ENCODE assay signal across 8 cellular contexts in the genomic region with DNA sequence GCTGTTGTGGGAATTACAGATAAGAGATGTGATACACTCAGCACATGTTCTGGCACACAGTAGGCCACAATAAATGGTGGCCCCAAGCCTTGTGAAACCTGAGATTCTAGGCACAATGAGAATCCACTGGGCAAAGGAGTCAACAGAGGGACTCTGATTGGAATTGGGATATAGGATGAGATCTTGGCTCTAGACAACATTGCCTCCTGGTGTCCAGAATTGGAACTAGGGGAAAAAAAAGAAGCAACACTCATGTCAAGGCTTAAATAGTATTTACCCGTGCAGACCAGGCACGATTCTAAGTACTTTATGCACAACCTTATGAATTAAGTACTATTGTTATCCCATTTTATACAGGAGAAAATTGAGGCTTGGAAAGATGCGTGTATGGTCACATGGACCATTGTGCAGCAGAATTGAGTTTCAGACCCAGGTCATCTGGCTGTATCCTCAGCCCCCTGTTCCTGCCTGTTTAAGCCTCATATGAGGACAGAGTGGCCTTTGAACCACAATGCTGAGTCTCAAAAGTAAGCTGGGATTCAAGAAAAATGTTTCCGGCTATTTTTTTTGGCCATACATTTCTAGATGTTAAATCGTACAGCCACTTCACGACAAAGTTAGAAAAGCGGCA.
DNase-seq lines count a peak whose midpoint lies in the region; ATAC-seq, FAIRE-seq and TF ChIP-seq lines count a peak whose summit lies in the region.

No MANE protein-coding gene starts in this region.

- H3K4me1 Mint-ChIP-seq in mesothelial cell of epicardium = no peaks in the 10 kb centered on the region
- H3K4me1 Mint-ChIP-seq in activated T-helper 2 cell treated with anti-CD3 and anti-CD28 coated beads, Interferon-gamma antibody, Interleukin-2, Interleukin-4, amounts not matched to agents 10 μg/mL and 5 μg/mL and 100 μg/mL, durations not matched to agents 14 hours and 24 hours and 36 hours (ENCODE audit: low read depth) = no peaks in the 10 kb centered on the region

- no peak for ATAC-seq in GM21528 (IDR thresholded peaks at IDR 0.05; ENCODE audit: low FRiP score, unreplicated experiment)
- ATAC-seq in HG03378 (IDR thresholded peaks at IDR 0.05; ENCODE audit: unreplicated experiment) = no peak

- no peaks in the 10 kb centered on the region for H3K36me3 Mint-ChIP-seq in mesothelial cell of epicardium
- no peaks in the 10 kb centered on the region for H3K36me3 Mint-ChIP-seq in activated T-helper 2 cell treated with anti-CD3 and anti-CD28 coated beads, Interferon-gamma antibody, Interleukin-2, Interleukin-4, amounts not matched to agents 10 μg/mL and 5 μg/mL and 100 μg/mL, durations not matched to agents 14 hours and 24 hours and 36 hours (ENCODE audit: low read depth)

- no peak for FAIRE-seq in H54 (lab: Jason Lieb, UNC)

- H3K4me3 Mint-ChIP-seq in mesothelial cell of epicardium = no peak overlapping the region
- no peak overlapping the region for H3K4me3 Mint-ChIP-seq in activated T-helper 2 cell treated with anti-CD3 and anti-CD28 coated beads, Interferon-gamma antibody, Interleukin-2, Interleukin-4, amounts not matched to agents 10 μg/mL and 5 μg/mL and 100 μg/mL, durations not matched to agents 14 hours and 24 hours and 36 hours (ENCODE audit: low read depth)

- H3K36me3 ChIP-seq in colonic mucosa = no peaks in the 10 kb centered on the region

- H3K27ac ChIP-seq in colonic mucosa = no peak overlapping the region

- H3K4me1 ChIP-seq in colonic mucosa = no peaks in the 10 kb centered on the region

- H3K4me3 ChIP-seq in colonic mucosa = no peak overlapping the region

- no peak overlapping the region for H3K27ac Mint-ChIP-seq in mesothelial cell of epicardium
- no peak overlapping the region for H3K27ac Mint-ChIP-seq in activated T-helper 2 cell treated with anti-CD3 and anti-CD28 coated beads, Interferon-gamma antibody, Interleukin-2, Interleukin-4, amounts not matched to agents 10 μg/mL and 5 μg/mL and 100 μg/mL, durations not matched to agents 14 hours and 24 hours and 36 hours

- H3K9me3 ChIP-seq in colonic mucosa = no peaks in the 10 kb centered on the region

- H3K27me3 Mint-ChIP-seq in mesothelial cell of epicardium (ENCODE audit: low read depth) = peaks cover 73% of the 10 kb centered on the region
- peaks cover 5% of the 10 kb centered on the region for H3K27me3 Mint-ChIP-seq in activated T-helper 2 cell treated with anti-CD3 and anti-CD28 coated beads, Interferon-gamma antibody, Interleukin-2, Interleukin-4, amounts not matched to agents 10 μg/mL and 5 μg/mL and 100 μg/mL, durations not matched to agents 14 hours and 24 hours and 36 hours (ENCODE audit: low read depth)

- no peaks in the 10 kb centered on the region for H3K9me3 Mint-ChIP-seq in mesothelial cell of epicardium
- H3K9me3 Mint-ChIP-seq in activated T-helper 2 cell treated with anti-CD3 and anti-CD28 coated beads, Interferon-gamma antibody, Interleukin-2, Interleukin-4, amounts not matched to agents 10 μg/mL and 5 μg/mL and 100 μg/mL, durations not matched to agents 14 hours and 24 hours and 36 hours = no peaks in the 10 kb centered on the region

- peak; percentile 49 for DNase-seq in CD1c-positive myeloid dendritic cell (ENCODE audit: extremely low spot score)
- DNase-seq in H54 (ENCODE audit: insufficient read length, low spot score) = peak; percentile 10
- DNase-seq in NCI-H526 (lab: John Stamatoyannopoulos, UW) = peak; percentile 59 to 79
- DNase-seq in colonic mucosa = peak; percentile 21
- no peak for DNase-seq in mesothelial cell of epicardium (ENCODE audit: low spot score in 2 of 2, unreplicated experiment in 2 of 2)
- no peak for DNase-seq in activated T-helper 2 cell treated with anti-CD3 and anti-CD28 coated beads, Interferon-gamma antibody, Interleukin-2, Interleukin-4, amounts not matched to agents 10 μg/mL and 5 μg/mL and 100 μg/mL, durations not matched to agents 14 hours and 24 hours and 36 hours (ENCODE audit: low spot score)

- no peak for TF ChIP-seq POLR2A in H54 (IDR thresholded peaks at IDR 0.05; ENCODE audit: low read depth, low read length)

- TF ChIP-seq CTCF in colonic mucosa (IDR thresholded peaks at IDR 0.05) = peak; percentile 47
- TF ChIP-seq CTCF in mesothelial cell of epicardium (IDR thresholded peaks at IDR 0.05; ENCODE audit: unreplicated experiment) = peak; percentile 66

- no peak overlapping the region for H3K9ac ChIP-seq in colonic mucosa (ENCODE audit: low read depth in 2 of 2, low read length in 2 of 2)

- intact Hi-C loops in colonic mucosa (cut with DNase I) = loop anchor here (2.0 kb wide), 1 partner anchor 168 kb away; no protein-coding TSS in a partner anchor
- intact Hi-C loops in activated T-helper 2 cell treated with anti-CD3 and anti-CD28 coated beads, Interferon-gamma antibody, Interleukin-2, Interleukin-4, amounts not matched to agents 10 μg/mL and 5 μg/mL and 100 μg/mL, durations not matched to agents 14 hours and 24 hours and 36 hours (cut with micrococcal nuclease) = loop anchor here (1.0 kb wide), 1 partner anchor 169 kb away; no protein-coding TSS in a partner anchor

- H3K27me3 ChIP-seq in colonic mucosa = no peaks in the 10 kb centered on the region

Comparison
In these comparisons a context has a peak if more than half of its experiments do, and no peak if none do; other contexts are left out.
1. DNase-seq: peak in CD1c-positive myeloid dendritic cell (single experiment), H54 (single experiment), NCI-H526 (2 of 2) and colonic mucosa (single experiment); none in mesothelial cell of epicardium (0 of 2) and activated T-helper 2 cell treated with anti-CD3 and anti-CD28 coated beads, Interferon-gamma antibody, Interleukin-2, Interleukin-4, amounts not matched to agents 10 μg/mL and 5 μg/mL and 100 μg/mL, durations not matched to agents 14 hours and 24 hours and 36 hours (single experiment).